In genomic region chr5:139787568-139788293, GRCh38 we compare ENCODE assay signal across 8 cellular contexts. TPM values are rescaled to one million over a fixed set of nuclear protein-coding genes. Genes with fewer than 3 reads are reported as not detected.
A peak's percentile ranks its signal among the peaks of the same experiment; 100 is the strongest.
DNase-seq lines count a peak whose midpoint lies in the region; ATAC-seq and TF ChIP-seq lines count a peak whose summit lies in the region.

No MANE protein-coding gene starts in this region.

- H3K27ac Mint-ChIP-seq in activated CD8-positive, alpha-beta T cell treated with anti-CD3 and anti-CD28 coated beads for 36 hours, result no peak overlapping the region

- H3K27me3 ChIP-seq in lung (ENCODE audit: control insufficient read depth, insufficient read depth), result no peaks in the 10 kb centered on the region

- H3K4me1 Mint-ChIP-seq in activated CD8-positive, alpha-beta T cell treated with anti-CD3 and anti-CD28 coated beads for 36 hours (ENCODE audit: low read depth), result no peaks in the 10 kb centered on the region

- intact Hi-C loops in activated CD8-positive, alpha-beta T cell treated with anti-CD3 and anti-CD28 coated beads for 36 hours (cut with micrococcal nuclease), result loop anchor here (1.0 to 2.0 kb wide), 3 partner anchors 57 to 181 kb away; no protein-coding TSS in a partner anchor

- H3K9me3 Mint-ChIP-seq in activated CD8-positive, alpha-beta T cell treated with anti-CD3 and anti-CD28 coated beads for 36 hours, result no peaks in the 10 kb centered on the region

- H3K4me1 ChIP-seq in lung (ENCODE audit: control insufficient read depth in 2 of 2, insufficient read depth in 2 of 2, low read length in 2 of 2), result peaks cover 0 to 3% of the 10 kb centered on the region in 2 donors

- WGBS in lung, 2 donors, result 0 to 1% methylated on average over 49 to 57 of the region's 57 CpGs

- DNase-seq in AG08395 (ENCODE audit: low spot score) (peak; percentile 96), NCI-H526 treated with DMSO at 0.1 percent for 48 hours (lab: John Stamatoyannopoulos, UW) (peak; percentile 59), ecto neural progenitor cell (ENCODE audit: low spot score) (peak; percentile 97), lung (ENCODE audit: low spot score) (peak; percentile 85)
- peak; percentile 89 for DNase-seq in activated CD8-positive, alpha-beta T cell treated with anti-CD3 and anti-CD28 coated beads for 36 hours
- DNase-seq in stimulated activated CD4-positive, alpha-beta T cell treated with anti-CD3 and anti-CD28 coated beads, TNF-alpha, amount 100 ng/mL, for 24 hours (ENCODE audit: low read depth in 3 of 3), result peak; percentile 72 to 87 (median 82)

- POLR2A ChIA-PET in activated CD8-positive, alpha-beta T cell treated with anti-CD3 and anti-CD28 coated beads for 36 hours (lab: Charles Lee), result interaction anchor here (1.0 kb wide), 1 partner anchor 56 kb away, joined by 4 read pairs; no protein-coding TSS in a partner anchor

- no peaks in the 10 kb centered on the region for H3K36me3 ChIP-seq in lung (ENCODE audit: control insufficient read depth in 2 of 2, insufficient read depth in 2 of 2, low read length in 2 of 2)

- H3K27me3 Mint-ChIP-seq in activated CD8-positive, alpha-beta T cell treated with anti-CD3 and anti-CD28 coated beads for 36 hours, result peaks cover 13% of the 10 kb centered on the region

- peak overlapping the region; percentile 71 for H3K4me3 Mint-ChIP-seq in activated CD8-positive, alpha-beta T cell treated with anti-CD3 and anti-CD28 coated beads for 36 hours

- H3K27ac ChIP-seq in lung (ENCODE audit: low read depth in 1 of 2, low read length in 1 of 2), result no peak overlapping the region

- peak; percentile 96 for TF ChIP-seq CTCF in activated CD8-positive, alpha-beta T cell treated with anti-CD3 and anti-CD28 coated beads for 36 hours (IDR thresholded peaks at IDR 0.05)
- TF ChIP-seq CTCF in lung (IDR thresholded peaks at IDR 0.05; ENCODE audit: control extremely low read depth, extremely low read depth), result peak; percentile 95

- H3K4me3 ChIP-seq in lung, result peak overlapping the region; percentile 39

- no peaks in the 10 kb centered on the region for H3K9me3 ChIP-seq in lung (ENCODE audit: control insufficient read depth in 2 of 2, insufficient read depth in 1 of 2, low read length in 1 of 2)

- ATAC-seq in GM18907 (IDR thresholded peaks at IDR 0.05; ENCODE audit: unreplicated experiment) (peak; percentile 84), HG03354 (IDR thresholded peaks at IDR 0.05; ENCODE audit: poor library complexity, severe bottlenecking, unreplicated experiment) (peak; percentile 85), lung (ENCODE audit: insufficient read depth, low FRiP score) (peak; percentile 93)
- ATAC-seq in activated CD8-positive, alpha-beta T cell treated with anti-CD3 and anti-CD28 coated beads for 36 hours, result peak; percentile 90

- H3K36me3 Mint-ChIP-seq in activated CD8-positive, alpha-beta T cell treated with anti-CD3 and anti-CD28 coated beads for 36 hours (ENCODE audit: low read depth), result no peaks in the 10 kb centered on the region

- CTCF ChIA-PET in activated CD8-positive, alpha-beta T cell treated with anti-CD3 and anti-CD28 coated beads for 36 hours (lab: Charles Lee), result interaction anchor here (0.6 to 6.8 kb wide), 59 partner anchors 9 to 494 kb away, joined by 3 to 186 read pairs (median 4); partner anchors contain the start of gene PSD2

RNA-seq across cellular contexts. Expression of gene PSD2, which starts 7.9 kb away (rescaled TPM):
- under 1 TPM in 1 of 2 experiments, not detected in 1; 0.14 TPM for total RNA-seq in activated CD8-positive, alpha-beta T cell treated with anti-CD3 and anti-CD28 coated beads for 36 hours
- total RNA-seq in lung, result under 1 TPM; 0.06 to 0.20 TPM
- polyA plus RNA-seq in lung, result under 1 TPM; 0.01 to 0.04 TPM
